ENCODE assay signal across 22 cellular contexts in the genomic region with DNA sequence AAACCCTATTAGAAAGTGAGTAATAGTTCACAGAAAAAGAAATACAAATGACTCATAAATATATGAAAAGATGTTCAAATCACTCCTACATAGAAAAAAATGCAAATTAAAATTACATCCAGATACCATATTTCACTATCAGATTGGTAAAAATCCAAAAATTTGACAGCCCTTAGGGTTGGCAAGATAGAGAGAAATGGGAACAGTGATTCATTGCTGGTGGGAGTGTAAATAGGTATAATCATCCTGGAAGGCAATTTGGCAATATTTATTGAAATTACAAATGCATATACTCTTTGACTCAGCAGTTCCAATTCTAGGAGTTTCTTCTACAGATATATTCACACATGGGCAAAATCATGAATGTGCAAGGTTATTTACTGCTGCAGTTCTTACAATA.
DNase-seq lines count a peak whose midpoint lies in the region; ATAC-seq and TF ChIP-seq lines count a peak whose summit lies in the region.
"Had no signal": no experiment of that assay in that cellular context is flagged by ENCODE, and none has a peak within 500 bp of the region (broad histone marks: within the 10 kb centered on the region; RNA-seq: fewer than 3 reads in every experiment).

No MANE protein-coding gene starts in this region.

- no peak for TF ChIP-seq CTCF in AG04449 (IDR thresholded peaks at IDR 0.05; ENCODE audit: insufficient read depth, low read length, missing control alignments)
- no peak for TF ChIP-seq CTCF in body of pancreas (IDR thresholded peaks at IDR 0.05)

- no peaks in the 10 kb centered on the region for H3K4me1 ChIP-seq in body of pancreas
- H3K4me1 ChIP-seq: uterus had no signal

- no peak overlapping the region for H3K27ac ChIP-seq in body of pancreas
- H3K27ac ChIP-seq: heart left ventricle, uterus had no signal

- no peaks in the 10 kb centered on the region for H3K9me3 ChIP-seq in body of pancreas
- H3K9me3 ChIP-seq: heart left ventricle, uterus had no signal

- TF ChIP-seq POLR2A in body of pancreas (IDR thresholded peaks at IDR 0.05) = no peak

- no peaks in the 10 kb centered on the region for H3K27me3 ChIP-seq in body of pancreas
- H3K27me3 ChIP-seq: heart left ventricle, uterus had no signal

- no peaks in the 10 kb centered on the region for H3K36me3 ChIP-seq in body of pancreas (replicated peaks in 1 of 2; ENCODE audit: insufficient read depth in 1 of 2, low read depth in 2 of 2)
- H3K36me3 ChIP-seq: heart left ventricle, uterus had no signal

- POLR2A ChIA-PET in AG04449 (lab: Yijun Ruan, JAX) = no interaction called here

- DNase-seq in AG04449 (ENCODE audit: low read depth, low spot score) (peak; percentile 5), HS-5 (ENCODE audit: low read depth) (peak; percentile 86), amniotic stem cell (lab: John Stamatoyannopoulos, UW) (peak; percentile 26), fibroblast of the conjunctiva (ENCODE audit: low read depth) (peak; percentile 43), body of pancreas (no peak), NCI-H748 (lab: John Stamatoyannopoulos, UW; ENCODE audit: unreplicated experiment) (no peak)
- DNase-seq: activated CD4-positive, CD25-positive, alpha-beta regulatory T cell; activated T-cell treated with anti-CD3 and anti-CD28 coated beads, Interleukin-2, amount 50 U/mL, for 72 hours; DND-41; erythroblast; heart left ventricle; Kasumi-1; left ventricle myocardium superior; NCI-H1105; NCI-H774; stimulated activated CD4-positive, alpha-beta T cell treated with anti-CD3 and anti-CD28 coated beads, Interleukin-12 subunit alpha, Interleukin-12 subunit beta, amount 100 ng/mL, for 4 hours; stimulated activated CD8-positive, alpha-beta memory T cell treated with anti-CD3 and anti-CD28 coated beads, Interleukin-4, amount 100 ng/mL, for 48 hours; uterus had no signal

- no peak overlapping the region for H3K4me3 ChIP-seq in AG04449 (ENCODE audit: low read depth, low read length)
- H3K4me3 ChIP-seq in body of pancreas = no peak overlapping the region
- H3K4me3 ChIP-seq: GM23338, heart left ventricle, uterus had no signal

- intact Hi-C loops in body of pancreas (cut with DNase I) = no loop called here

- ATAC-seq in GM18873 (IDR thresholded peaks at IDR 0.05; ENCODE audit: low FRiP score, unreplicated experiment) = no peak
- no peak for ATAC-seq in body of pancreas
- no peak for ATAC-seq in GM19397 (IDR thresholded peaks at IDR 0.05; ENCODE audit: unreplicated experiment)
- ATAC-seq: activated naive CD4-positive, alpha-beta T cell treated with anti-CD3 and anti-CD28 coated beads, Interleukin-2, amount 50 U/mL, for 72 hours; activated T-cell treated with anti-CD3 and anti-CD28 coated beads, Interleukin-2, amount 50 U/mL, for 72 hours; GM23338; heart left ventricle; left ventricle myocardium superior had no signal

- CTCF ChIA-PET in AG04449 (lab: Yijun Ruan, JAX) = no interaction called here

Comparison
In these comparisons a context has a peak if more than half of its experiments do, and no peak if none do; other contexts are left out.
1. DNase-seq: peak in AG04449 (single experiment), HS-5 (single experiment), amniotic stem cell (single experiment) and fibroblast of the conjunctiva (single experiment); none in body of pancreas (0 of 4) and NCI-H748 (single experiment).